Comparison of ENCODE assay signal across 8 cellular contexts in the genomic region with DNA sequence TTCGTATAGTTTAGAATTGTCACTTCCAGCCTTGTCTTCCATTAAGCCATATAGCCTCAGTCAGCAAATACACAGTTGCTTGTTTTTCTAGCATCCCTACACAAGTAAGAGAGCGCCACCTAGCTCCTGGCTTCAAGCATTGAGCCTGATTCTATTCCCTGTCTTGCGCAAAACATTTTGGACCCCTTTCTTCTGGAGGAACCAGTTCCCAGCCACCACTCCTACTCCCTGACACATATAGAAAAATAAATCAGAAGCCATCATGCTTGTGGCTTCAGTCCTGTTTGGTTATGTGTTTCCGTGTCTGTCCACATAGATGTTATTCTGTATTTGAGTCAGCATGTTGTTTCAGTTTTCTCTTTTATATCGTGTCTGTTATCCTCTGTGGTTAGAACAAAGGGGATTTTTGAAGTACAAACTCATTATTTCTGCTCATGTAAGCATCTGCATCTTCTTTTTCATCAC. TPM values are rescaled to one million over a fixed set of nuclear protein-coding genes. Genes with fewer than 3 reads are reported as not detected.
DNase-seq lines count a peak whose midpoint lies in the region; ATAC-seq and TF ChIP-seq lines count a peak whose summit lies in the region.

No MANE protein-coding gene starts in this region.

- H3K4me3 Mint-ChIP-seq in osteocyte (ENCODE audit: unreplicated experiment), result no peak overlapping the region

- no peaks in the 10 kb centered on the region for H3K27me3 Mint-ChIP-seq in osteocyte (ENCODE audit: unreplicated experiment)

- H3K36me3 Mint-ChIP-seq in osteocyte (ENCODE audit: unreplicated experiment), result peaks cover 7% of the 10 kb centered on the region

- peak; percentile 98 for ATAC-seq in GM19035 (IDR thresholded peaks at IDR 0.05; ENCODE audit: unreplicated experiment)
- peak; percentile 97 for ATAC-seq in HG03103 (IDR thresholded peaks at IDR 0.05; ENCODE audit: low read depth, unreplicated experiment)

- H3K9me3 Mint-ChIP-seq in osteocyte (ENCODE audit: unreplicated experiment), result no peaks in the 10 kb centered on the region

- DNase-seq in COLO668 (lab: John Stamatoyannopoulos, UW; ENCODE audit: unreplicated experiment), result peak; percentile 30
- DNase-seq in NCI-H510A treated with DMSO at 0.1 percent for 48 hours (lab: John Stamatoyannopoulos, UW), result peak; percentile 69
- peak in 2 of 3 experiments; percentile 2 to 23 for DNase-seq in activated CD8-positive, alpha-beta memory T cell treated with anti-CD3 and anti-CD28 coated beads for 48 hours (ENCODE audit: low read depth in 2 of 3, low spot score in 2 of 3)
- peak; percentile 53 for DNase-seq in fibroblast of gingiva (ENCODE audit: low read depth)
- no peak for DNase-seq in osteocyte (ENCODE audit: extremely low spot score, unreplicated experiment)
- DNase-seq in kidney glomerular epithelial cell (lab: John Stamatoyannopoulos, UW), result no peak

- H3K27ac Mint-ChIP-seq in osteocyte (ENCODE audit: unreplicated experiment), result no peak overlapping the region

- peak; percentile 86 for TF ChIP-seq CTCF in osteocyte (IDR thresholded peaks at IDR 0.05)

- H3K4me1 Mint-ChIP-seq in osteocyte (ENCODE audit: unreplicated experiment), result no peaks in the 10 kb centered on the region

RNA-seq across cellular contexts. Expression of a gene that starts 59.9 kb away (rescaled TPM):
- 7.3 TPM in 2 replicates for total RNA-seq in osteocyte

Comparison
In these comparisons a context has a peak if more than half of its experiments do, and no peak if none do; other contexts are left out.
1. DNase-seq: peak in COLO668 (single experiment), NCI-H510A treated with DMSO at 0.1 percent for 48 hours (single experiment), activated CD8-positive, alpha-beta memory T cell treated with anti-CD3 and anti-CD28 coated beads for 48 hours (2 of 3) and fibroblast of gingiva (single experiment); none in osteocyte (single experiment) and kidney glomerular epithelial cell (single experiment).